In genomic region chr10:91813251-91813650, GRCh38 we compare ENCODE assay signal across 11 cellular contexts.
"Had no signal": no experiment of that assay in that cellular context is flagged by ENCODE, and none has a peak within 500 bp of the region (broad histone marks: within the 10 kb centered on the region; RNA-seq: fewer than 3 reads in every experiment).

No MANE protein-coding gene starts in this region.

- H3K4me3 Mint-ChIP-seq: stimulated activated naive CD8-positive, alpha-beta T cell treated with anti-CD3 and anti-CD28 coated beads, Interleukin-15, Interleukin-2, amounts not matched to agents 100 ng/mL and 50 ng/mL, for 24 hours had no signal

- H3K9me3 Mint-ChIP-seq: stimulated activated naive CD8-positive, alpha-beta T cell treated with anti-CD3 and anti-CD28 coated beads, Interleukin-15, Interleukin-2, amounts not matched to agents 100 ng/mL and 50 ng/mL, for 24 hours had no signal

- H3K27ac Mint-ChIP-seq: stimulated activated naive CD8-positive, alpha-beta T cell treated with anti-CD3 and anti-CD28 coated beads, Interleukin-15, Interleukin-2, amounts not matched to agents 100 ng/mL and 50 ng/mL, for 24 hours had no signal

- DNase-seq: activated effector memory CD4-positive, alpha-beta T cell treated with Interleukin-2 at 50 U/mL for 16 hours; activated naive CD4-positive, alpha-beta T cell treated with anti-CD3 and anti-CD28 coated beads, Interleukin-2, amount 50 U/mL, for 16 hours; body of pancreas; central memory CD4-positive, alpha-beta T cell; cortex of kidney; left ventricle myocardium superior; right cardiac atrium; T1000; transverse colon; uterus had no signal

- H3K27me3 Mint-ChIP-seq: stimulated activated naive CD8-positive, alpha-beta T cell treated with anti-CD3 and anti-CD28 coated beads, Interleukin-15, Interleukin-2, amounts not matched to agents 100 ng/mL and 50 ng/mL, for 24 hours had no signal
